In the genomic region with DNA sequence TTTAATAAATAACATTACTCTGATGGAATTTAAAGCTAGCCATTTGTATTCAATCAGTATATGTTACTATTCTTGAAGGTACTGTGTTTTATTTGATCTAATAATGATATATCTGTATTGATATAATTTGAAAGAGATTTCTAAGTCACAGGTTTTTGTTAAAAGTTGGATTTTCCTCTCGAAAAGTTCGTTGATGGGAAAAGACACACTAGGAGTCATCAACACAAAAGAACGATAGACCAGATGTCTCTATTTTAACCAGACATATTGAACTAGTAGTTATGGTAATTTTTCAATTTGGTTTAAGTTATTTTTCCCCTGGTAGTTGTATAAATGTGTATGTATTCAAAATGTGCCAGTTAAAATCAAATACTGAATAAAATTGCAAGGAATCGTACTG, we compare ENCODE assay signal across 29 cellular contexts. TPM values are rescaled to one million over a fixed set of nuclear protein-coding genes. Genes with fewer than 3 reads are reported as not detected.
A peak's percentile ranks its signal among the peaks of the same experiment; 100 is the strongest.
DNase-seq lines count a peak whose midpoint lies in the region; ATAC-seq and TF ChIP-seq lines count a peak whose summit lies in the region.
"Had no signal": no experiment of that assay in that cellular context is flagged by ENCODE, and none has a peak within 500 bp of the region (broad histone marks: within the 10 kb centered on the region; RNA-seq: fewer than 3 reads in every experiment).

No MANE protein-coding gene starts in this region.

- TF ChIP-seq POLR2A in thyroid gland (IDR thresholded peaks at IDR 0.05) = no peak

- no peak for TF ChIP-seq RAD21 in neural cell (conservative IDR thresholded peaks at IDR 0.05)

- WGBS in right cardiac atrium = 76% methylated on average over 4 of the region's 4 CpGs
- WGBS in thyroid gland, 2 donors = 94% methylated on average over 4 of the region's 4 CpGs

- H3K9ac ChIP-seq in iPS-18a (ENCODE audit: low read length) = no peak overlapping the region
- peak overlapping the region; percentile 82 for H3K9ac ChIP-seq in neural cell (ENCODE audit: low read length)

- H2AFZ ChIP-seq in neural cell (ENCODE audit: low read depth, low read length) = no peak overlapping the region
- H2AFZ ChIP-seq: PC-9 had no signal

- no peaks in the 10 kb centered on the region for H3K9me2 ChIP-seq in neural cell (ENCODE audit: insufficient read depth, low read length)

- no peak for DNase-seq in left ventricle myocardium inferior
- DNase-seq in right cardiac atrium = no peak
- no peak for DNase-seq in thyroid gland
- DNase-seq in foreskin keratinocyte = no peak
- no peak for DNase-seq in NCI-H1105 treated with DMSO at 0.1 percent for 48 hours (lab: John Stamatoyannopoulos, UW)
- no peak for DNase-seq in NCI-H2196 (lab: John Stamatoyannopoulos, UW; ENCODE audit: unreplicated experiment)
- DNase-seq: 8988T; ACHN; BE2C; CD8-positive, alpha-beta memory T cell; DMS153; DND-41; Kasumi-1; MV-4-11; NCI-H2029; NCI-H226; NCI-H510A; NK-92 treated with Interleukin-12 subunit alpha and Interleukin-12 subunit beta, amount 100 ng/mL, for 24 hours; PC-9; SJCRH30 had no signal

- ATAC-seq in right cardiac atrium (no peak), foreskin keratinocyte (no peak)
- ATAC-seq: HepG2, K562, Right ventricle myocardium inferior had no signal

- peak overlapping the region; percentile 90 for H3K27ac ChIP-seq in left ventricle myocardium inferior (replicated peaks)
- no peak overlapping the region for H3K27ac ChIP-seq in right cardiac atrium (ENCODE audit: low read length)
- no peak overlapping the region for H3K27ac ChIP-seq in iPS-18a (ENCODE audit: low read length)
- H3K27ac ChIP-seq in neural cell (ENCODE audit: low read length) = no peak overlapping the region
- H3K27ac ChIP-seq in thyroid gland = peak overlapping the region in 2 of 3 donors; percentile 88 to 92
- H3K27ac ChIP-seq in foreskin keratinocyte = no peak overlapping the region
- H3K27ac ChIP-seq: PC-9, SJCRH30 had no signal

- peak overlapping the region; percentile 78 for H3K4me3 ChIP-seq in left ventricle myocardium inferior
- no peak overlapping the region for H3K4me3 ChIP-seq in right cardiac atrium (ENCODE audit: low read length)
- H3K4me3 ChIP-seq in iPS-18a (ENCODE audit: low read length) = peak overlapping the region; percentile 63
- peak overlapping the region; percentile 73 for H3K4me3 ChIP-seq in neural cell (ENCODE audit: low read length)
- H3K4me3 ChIP-seq in thyroid gland (replicated peaks in 1 of 3) = no peak overlapping the region
- H3K4me3 ChIP-seq: K562, PC-9, SJCRH30 had no signal

- H3K79me2 ChIP-seq in neural cell (replicated peaks; ENCODE audit: insufficient read depth, low read length) = peaks cover 80% of the 10 kb centered on the region

- intact Hi-C loops in left ventricle myocardium inferior (cut with micrococcal nuclease) (no loop called here), right cardiac atrium (cut with DNase I) (loop anchor here in 1 of 4 donors (10.0 kb wide), 1 partner anchor 64 kb away; no protein-coding TSS in a partner anchor), thyroid gland (cut with DNase I) (no loop called here)

- peak overlapping the region; percentile 83 for H3K4me2 ChIP-seq in neural cell (ENCODE audit: low read length)
- H3K4me2 ChIP-seq: PC-9 had no signal

- peaks cover 5% of the 10 kb centered on the region for H3F3A ChIP-seq in neural cell (ENCODE audit: insufficient read depth, low read length, poor library complexity, severe bottlenecking)

- H3K4me1 ChIP-seq in left ventricle myocardium inferior (peaks cover 66% of the 10 kb centered on the region), right cardiac atrium (ENCODE audit: control insufficient read depth, insufficient read depth, low read length) (no peaks in the 10 kb centered on the region), iPS-18a (ENCODE audit: control insufficient read depth, low read depth, low read length) (peaks cover 38% of the 10 kb centered on the region), thyroid gland (peaks cover 17 to 30% of the 10 kb centered on the region in 2 donors), foreskin keratinocyte (no peaks in the 10 kb centered on the region)
- H3K4me1 ChIP-seq: BE2C, SJCRH30 had no signal

- H3K9me3 ChIP-seq in left ventricle myocardium inferior (replicated peaks) (no peaks in the 10 kb centered on the region), right cardiac atrium (ENCODE audit: control insufficient read depth, low read length) (no peaks in the 10 kb centered on the region), iPS-18a (ENCODE audit: control insufficient read depth, low read depth, low read length) (no peaks in the 10 kb centered on the region), neural cell (ENCODE audit: low read length) (no peaks in the 10 kb centered on the region), thyroid gland (no peaks in the 10 kb centered on the region)
- H3K9me3 ChIP-seq: BE2C, SJCRH30 had no signal

- H4K20me1 ChIP-seq in neural cell (ENCODE audit: insufficient read depth) = no peaks in the 10 kb centered on the region

- H3K27me3 ChIP-seq in left ventricle myocardium inferior (ENCODE audit: low read depth) (peaks cover 7% of the 10 kb centered on the region), right cardiac atrium (ENCODE audit: control insufficient read depth, insufficient read depth) (no peaks in the 10 kb centered on the region), iPS-18a (ENCODE audit: control insufficient read depth, insufficient read depth, low read length) (peaks cover 38% of the 10 kb centered on the region), neural cell (ENCODE audit: insufficient read depth, low read depth, low read length) (no peaks in the 10 kb centered on the region), thyroid gland (no peaks in the 10 kb centered on the region), foreskin keratinocyte (peaks cover 59% of the 10 kb centered on the region)

- TF ChIP-seq CTCF in left ventricle myocardium inferior (IDR thresholded peaks at IDR 0.05; ENCODE audit: borderline replicate concordance) (no peak), neural cell (IDR thresholded peaks at IDR 0.05; ENCODE audit: poor library complexity, severe bottlenecking) (no peak), thyroid gland (IDR thresholded peaks at IDR 0.05) (no peak), foreskin keratinocyte (conservative IDR thresholded peaks at IDR 0.05) (no peak)

- H3K36me3 ChIP-seq in left ventricle myocardium inferior (no peaks in the 10 kb centered on the region), iPS-18a (ENCODE audit: control insufficient read depth, low read depth, low read length) (no peaks in the 10 kb centered on the region), neural cell (ENCODE audit: insufficient read depth, low read length) (no peaks in the 10 kb centered on the region), thyroid gland (no peaks in the 10 kb centered on the region)
- H3K36me3 ChIP-seq: BE2C, SJCRH30 had no signal

- TF ChIP-seq EP300 in neural cell (conservative IDR thresholded peaks at IDR 0.05; ENCODE audit: poor library complexity, severe bottlenecking) = no peak

TF ChIP-seq in neural cell, 6 proteins besides CTCF, POLR2A, EP300 and RAD21:
- TF ChIP-seq, protein P1, sequence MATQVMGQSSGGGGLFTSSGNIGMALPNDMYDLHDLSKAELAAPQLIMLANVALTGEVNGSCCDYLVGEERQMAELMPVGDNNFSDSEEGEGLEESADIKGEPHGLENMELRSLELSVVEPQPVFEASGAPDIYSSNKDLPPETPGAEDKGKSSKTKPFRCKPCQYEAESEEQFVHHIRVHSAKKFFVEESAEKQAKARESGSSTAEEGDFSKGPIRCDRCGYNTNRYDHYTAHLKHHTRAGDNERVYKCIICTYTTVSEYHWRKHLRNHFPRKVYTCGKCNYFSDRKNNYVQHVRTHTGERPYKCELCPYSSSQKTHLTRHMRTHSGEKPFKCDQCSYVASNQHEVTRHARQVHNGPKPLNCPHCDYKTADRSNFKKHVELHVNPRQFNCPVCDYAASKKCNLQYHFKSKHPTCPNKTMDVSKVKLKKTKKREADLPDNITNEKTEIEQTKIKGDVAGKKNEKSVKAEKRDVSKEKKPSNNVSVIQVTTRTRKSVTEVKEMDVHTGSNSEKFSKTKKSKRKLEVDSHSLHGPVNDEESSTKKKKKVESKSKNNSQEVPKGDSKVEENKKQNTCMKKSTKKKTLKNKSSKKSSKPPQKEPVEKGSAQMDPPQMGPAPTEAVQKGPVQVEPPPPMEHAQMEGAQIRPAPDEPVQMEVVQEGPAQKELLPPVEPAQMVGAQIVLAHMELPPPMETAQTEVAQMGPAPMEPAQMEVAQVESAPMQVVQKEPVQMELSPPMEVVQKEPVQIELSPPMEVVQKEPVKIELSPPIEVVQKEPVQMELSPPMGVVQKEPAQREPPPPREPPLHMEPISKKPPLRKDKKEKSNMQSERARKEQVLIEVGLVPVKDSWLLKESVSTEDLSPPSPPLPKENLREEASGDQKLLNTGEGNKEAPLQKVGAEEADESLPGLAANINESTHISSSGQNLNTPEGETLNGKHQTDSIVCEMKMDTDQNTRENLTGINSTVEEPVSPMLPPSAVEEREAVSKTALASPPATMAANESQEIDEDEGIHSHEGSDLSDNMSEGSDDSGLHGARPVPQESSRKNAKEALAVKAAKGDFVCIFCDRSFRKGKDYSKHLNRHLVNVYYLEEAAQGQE (IDR thresholded peaks at IDR 0.05; ENCODE audit: borderline replicate concordance) = no peak
- no peak for TF ChIP-seq SMC3 (conservative IDR thresholded peaks at IDR 0.05; ENCODE audit: poor library complexity)
TF ChIP-seq in neural cell: peak in this region for 0.

RNA-seq across cellular contexts. Expression of a gene that starts 2.5 kb away (rescaled TPM):
- total RNA-seq in left ventricle myocardium inferior = 6.7 TPM
- total RNA-seq in right cardiac atrium = 10 to 100 TPM in 1 of 4 donors, 1 to 10 TPM in 3; 9.2 to 11.4 (median 9.6) TPM
- polyA plus RNA-seq in right cardiac atrium = 0.97 TPM
- polyA plus RNA-seq in neural cell = 14.4 and 15.2 TPM in 2 replicates
- 103 and 144 TPM in 2 replicates for polyA minus RNA-seq in neural cell
- total RNA-seq in thyroid gland = 10 to 100 TPM in 3 of 4 donors, 1 to 10 TPM in 1; 8.3 to 25.3 (median 20.3) TPM
- not detected in 2 replicates for total RNA-seq in foreskin keratinocyte
- polyA plus RNA-seq in foreskin keratinocyte = not detected in 2 replicates
- total RNA-seq: CD8-positive, alpha-beta memory T cell; HepG2; HT1080; K562; M059J; PC-9; RPMI7951; SJCRH30 had no signal
- polyA plus RNA-seq: CD14-positive monocyte; CD8-positive, alpha-beta memory T cell; HepG2; K562 had no signal

Comparison
In these comparisons a context has a peak if more than half of its experiments do, and no peak if none do; other contexts are left out.
1. H3K27ac ChIP-seq: peak in left ventricle myocardium inferior (single experiment) and thyroid gland (2 of 3); none in right cardiac atrium (single experiment), iPS-18a (single experiment), neural cell (single experiment) and foreskin keratinocyte (single experiment).
2. H3K4me3 ChIP-seq: peak in left ventricle myocardium inferior (single experiment), iPS-18a (single experiment) and neural cell (single experiment); none in right cardiac atrium (single experiment) and thyroid gland (0 of 3).